12 cellular contexts compared by ENCODE assay signal in the genomic region with DNA sequence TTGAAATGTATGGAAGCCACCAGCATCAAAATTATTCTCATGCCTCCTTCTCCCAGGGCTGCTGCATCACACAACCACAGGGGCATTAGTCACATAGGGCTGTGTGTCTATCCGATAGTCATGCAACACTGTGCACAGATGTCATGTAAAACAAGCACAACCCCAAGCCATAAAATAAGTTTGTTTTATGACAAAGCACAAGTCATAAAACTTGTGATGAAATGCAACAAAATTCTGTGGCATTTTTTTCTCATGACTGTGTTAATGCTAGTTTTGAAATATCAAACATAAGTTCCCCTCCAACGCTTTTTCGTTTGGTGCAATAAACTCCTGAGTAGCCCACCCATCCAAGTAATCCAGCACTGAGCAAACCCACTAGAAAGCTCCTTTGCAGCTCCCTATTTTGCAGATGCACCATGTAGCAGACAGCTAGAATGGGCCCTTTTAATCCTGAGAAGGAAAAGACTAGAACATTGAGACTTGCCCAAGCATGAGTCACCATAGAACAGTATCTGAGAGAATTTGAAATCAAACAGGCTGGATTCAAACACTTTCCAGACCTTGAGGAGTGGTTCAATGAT.
A peak's percentile ranks its signal among the peaks of the same experiment; 100 is the strongest.
DNase-seq lines count a peak whose midpoint lies in the region; ATAC-seq, FAIRE-seq and TF ChIP-seq lines count a peak whose summit lies in the region.
"Had no signal": no experiment of that assay in that cellular context is flagged by ENCODE, and none has a peak within 500 bp of the region (broad histone marks: within the 10 kb centered on the region; RNA-seq: fewer than 3 reads in every experiment).

No MANE protein-coding gene starts in this region.

- H3K36me3 ChIP-seq in astrocyte (ENCODE audit: insufficient read depth, low read length): no peaks in the 10 kb centered on the region
- H3K36me3 ChIP-seq in psoas muscle (ENCODE audit: insufficient read depth in 1 of 2, low read depth in 1 of 2): no peaks in the 10 kb centered on the region
- H3K36me3 ChIP-seq: BLaER1, pancreas had no signal

- TF ChIP-seq CTCF in AG04449 (IDR thresholded peaks at IDR 0.05; ENCODE audit: insufficient read depth, low read length, missing control alignments) (no peak), astrocyte (IDR thresholded peaks at IDR 0.05; ENCODE audit: insufficient read depth, low read depth, low read length) (no peak), psoas muscle (IDR thresholded peaks at IDR 0.05) (no peak)

- H3K4me3 ChIP-seq in AG04449 (ENCODE audit: low read depth, low read length) (no peak overlapping the region), astrocyte (ENCODE audit: insufficient read depth, low read depth, low read length) (peak overlapping the region; percentile 30), psoas muscle (no peak overlapping the region)
- H3K4me3 ChIP-seq: BLaER1, pancreas had no signal

- peak overlapping the region; percentile 83 for H3K4me2 ChIP-seq in astrocyte (ENCODE audit: low read length)
- H3K4me2 ChIP-seq: BLaER1 had no signal

- H3K9me3 Mint-ChIP-seq in astrocyte (ENCODE audit: unreplicated experiment): peaks cover 9% of the 10 kb centered on the region

- H3K9me3 ChIP-seq in astrocyte (ENCODE audit: insufficient read depth, low read depth, low read length) (peaks cover 3% of the 10 kb centered on the region), psoas muscle (peaks cover 5% of the 10 kb centered on the region)
- H3K9me3 ChIP-seq: pancreas had no signal

- peak overlapping the region; percentile 99 for H3K27ac ChIP-seq in astrocyte (ENCODE audit: low read depth, low read length)
- H3K27ac ChIP-seq in psoas muscle: no peak overlapping the region
- H3K27ac ChIP-seq: BLaER1 had no signal

- H4K20me1 ChIP-seq in astrocyte (ENCODE audit: insufficient read depth, low read length): no peaks in the 10 kb centered on the region
- H4K20me1 ChIP-seq: BLaER1 had no signal

- H3K4me1 Mint-ChIP-seq in astrocyte (ENCODE audit: low read depth, unreplicated experiment): peaks cover 12% of the 10 kb centered on the region

- peak; percentile 43 for FAIRE-seq in astrocyte (lab: Jason Lieb, UNC)
- FAIRE-seq: colon, pancreas had no signal

- no peak overlapping the region for H3K27ac Mint-ChIP-seq in astrocyte (ENCODE audit: unreplicated experiment)

- peak; percentile 90 for DNase-seq in AG04449 (ENCODE audit: low read depth, low spot score)
- peak; percentile 99 for DNase-seq in LHCN-M2 (ENCODE audit: low read depth)
- DNase-seq in astrocyte (ENCODE audit: low read depth): peak; percentile 88
- DNase-seq in kidney tubule cell (ENCODE audit: low spot score): peak; percentile 93
- no peak for DNase-seq in middle frontal gyrus (ENCODE audit: extremely low spot score, low spot score)
- DNase-seq in psoas muscle: no peak
- no peak for DNase-seq in activated CD8-positive, alpha-beta memory T cell treated with anti-CD3 and anti-CD28 coated beads, Interleukin-2, amount 50 U/mL, for 4 hours
- DNase-seq: NCI-H2081, pancreas had no signal

- H3K79me2 ChIP-seq in astrocyte (ENCODE audit: insufficient read depth, low read length): no peaks in the 10 kb centered on the region

- CTCF ChIA-PET in AG04449 (lab: Yijun Ruan, JAX): interaction anchor here (0.9 to 6.6 kb wide), 3 partner anchors 10 to 245 kb away, joined by 4 to 51 read pairs (median 6); no protein-coding TSS in a partner anchor

- H3K9ac ChIP-seq in astrocyte (ENCODE audit: low read length): peak overlapping the region; percentile 84
- H3K9ac ChIP-seq: BLaER1 had no signal

- no peaks in the 10 kb centered on the region for H3K36me3 Mint-ChIP-seq in astrocyte (ENCODE audit: low read depth, unreplicated experiment)

- no peaks in the 10 kb centered on the region for H3K27me3 Mint-ChIP-seq in astrocyte (ENCODE audit: low read depth, unreplicated experiment)

- H3K4me1 ChIP-seq in astrocyte (ENCODE audit: insufficient read depth, low read length): peaks cover 44% of the 10 kb centered on the region
- peaks cover 25% of the 10 kb centered on the region for H3K4me1 ChIP-seq in psoas muscle

- no peaks in the 10 kb centered on the region for H3K27me3 ChIP-seq in astrocyte (ENCODE audit: insufficient read depth, low read length)
- no peaks in the 10 kb centered on the region for H3K27me3 ChIP-seq in psoas muscle (ENCODE audit: insufficient read depth in 3 of 3, low read length in 2 of 3)
- H3K27me3 ChIP-seq: BLaER1, pancreas had no signal

- 88 to 96% (median 89%) methylated on average over 3 of the region's 3 CpGs for whole genome bisulfite sequencing in psoas muscle, 3 donors

- H2AFZ ChIP-seq in astrocyte (ENCODE audit: low read depth, low read length): no peak overlapping the region

- no peak overlapping the region for H3K4me3 Mint-ChIP-seq in astrocyte (ENCODE audit: unreplicated experiment)

- ATAC-seq in GM21786 (IDR thresholded peaks at IDR 0.05; ENCODE audit: unreplicated experiment): no peak
- ATAC-seq in psoas muscle: no peak

- POLR2A ChIA-PET in AG04449 (lab: Yijun Ruan, JAX): interaction anchor here (0.9 kb wide), 1 partner anchor 217 kb away, joined by 3 read pairs; no protein-coding TSS in a partner anchor

- intact Hi-C loops in psoas muscle (cut with DNase I): no loop called here

Comparison
In these comparisons a context has a peak if more than half of its experiments do, and no peak if none do; other contexts are left out.
1. DNase-seq: peak in AG04449 (single experiment), LHCN-M2 (single experiment), astrocyte (single experiment) and kidney tubule cell (single experiment); none in middle frontal gyrus (single experiment), psoas muscle (0 of 2) and activated CD8-positive, alpha-beta memory T cell treated with anti-CD3 and anti-CD28 coated beads, Interleukin-2, amount 50 U/mL, for 4 hours (single experiment).